ENCODE assay signal across 21 cellular contexts in genomic region chr4:19514276-19515070, GRCh38.
A peak's percentile ranks its signal among the peaks of the same experiment; 100 is the strongest.
DNase-seq lines count a peak whose midpoint lies in the region; ATAC-seq and TF ChIP-seq lines count a peak whose summit lies in the region.
"Had no signal": no experiment of that assay in that cellular context is flagged by ENCODE, and none has a peak within 500 bp of the region (broad histone marks: within the 10 kb centered on the region; RNA-seq: fewer than 3 reads in every experiment).

No MANE protein-coding gene starts in this region.

- H3K4me3 Mint-ChIP-seq in activated naive CD8-positive, alpha-beta T cell treated with anti-CD3 and anti-CD28 coated beads for 36 hours: no peak overlapping the region
- H3K4me3 Mint-ChIP-seq: CD4-positive, CD25-positive, alpha-beta regulatory T cell; GM23338 had no signal

- no peak for ATAC-seq in omental fat pad (ENCODE audit: low FRiP score)
- ATAC-seq: GM23338, PC-3 had no signal

- H3K4me1 Mint-ChIP-seq in activated naive CD8-positive, alpha-beta T cell treated with anti-CD3 and anti-CD28 coated beads for 36 hours: no peaks in the 10 kb centered on the region
- H3K4me1 Mint-ChIP-seq: CD4-positive, CD25-positive, alpha-beta regulatory T cell; GM23338 had no signal

- no peak overlapping the region for H3K27ac Mint-ChIP-seq in activated naive CD8-positive, alpha-beta T cell treated with anti-CD3 and anti-CD28 coated beads for 36 hours
- H3K27ac Mint-ChIP-seq: CD4-positive, CD25-positive, alpha-beta regulatory T cell; GM23338 had no signal

- peaks cover 7% of the 10 kb centered on the region for H3K9me3 Mint-ChIP-seq in activated naive CD8-positive, alpha-beta T cell treated with anti-CD3 and anti-CD28 coated beads for 36 hours
- H3K9me3 Mint-ChIP-seq: GM23338 had no signal

- H3K36me3 Mint-ChIP-seq in activated naive CD8-positive, alpha-beta T cell treated with anti-CD3 and anti-CD28 coated beads for 36 hours: no peaks in the 10 kb centered on the region
- H3K36me3 Mint-ChIP-seq: CD4-positive, CD25-positive, alpha-beta regulatory T cell had no signal

- TF ChIP-seq CTCF in omental fat pad (IDR thresholded peaks at IDR 0.05): no peak

- no peaks in the 10 kb centered on the region for H3K27me3 Mint-ChIP-seq in activated naive CD8-positive, alpha-beta T cell treated with anti-CD3 and anti-CD28 coated beads for 36 hours
- H3K27me3 Mint-ChIP-seq: CD4-positive, CD25-positive, alpha-beta regulatory T cell had no signal

- DNase-seq in NCI-H2171 treated with DMSO at 0.1 percent for 48 hours (lab: John Stamatoyannopoulos, UW) (peak; percentile 24), NCI-H2171 (lab: John Stamatoyannopoulos, UW) (no peak), SK-N-DZ (ENCODE audit: low spot score) (peak; percentile 5), fibroblast of gingiva (ENCODE audit: low read depth) (peak; percentile 45), NCI-H1436 treated with DMSO at 0.1 percent for 48 hours (lab: John Stamatoyannopoulos, UW) (no peak), omental fat pad (ENCODE audit: low spot score) (no peak)
- no peak for DNase-seq in activated naive CD8-positive, alpha-beta T cell treated with anti-CD3 and anti-CD28 coated beads for 36 hours
- no peak for DNase-seq in effector CD8-positive, alpha-beta T cell (lab: John Stamatoyannopoulos, UW)
- DNase-seq: BE2C; CD4-positive, CD25-positive, alpha-beta regulatory T cell; COR-L47; HCEC 1CT; NCI-H1105; NCI-H1694; NCI-H226; NCI-H524; NCI-H82; PC-3; RPMI8226; SHP77 treated with DMSO at 0.1 percent for 48 hours had no signal

Comparison
In these comparisons a context has a peak if more than half of its experiments do, and no peak if none do; other contexts are left out.
1. DNase-seq: peak in NCI-H2171 treated with DMSO at 0.1 percent for 48 hours (single experiment), SK-N-DZ (single experiment) and fibroblast of gingiva (single experiment); none in NCI-H2171 (single experiment), NCI-H1436 treated with DMSO at 0.1 percent for 48 hours (single experiment), omental fat pad (single experiment), activated naive CD8-positive, alpha-beta T cell treated with anti-CD3 and anti-CD28 coated beads for 36 hours (single experiment) and effector CD8-positive, alpha-beta T cell (single experiment).